Comparison of ENCODE assay signal across 12 cellular contexts in genomic region chr3:107633327-107634141, GRCh38.
DNase-seq lines count a peak whose midpoint lies in the region; ATAC-seq and TF ChIP-seq lines count a peak whose summit lies in the region.
"Had no signal": no experiment of that assay in that cellular context is flagged by ENCODE, and none has a peak within 500 bp of the region (broad histone marks: within the 10 kb centered on the region; RNA-seq: fewer than 3 reads in every experiment).

No MANE protein-coding gene starts in this region.

- TF ChIP-seq CTCF in HL-60 (IDR thresholded peaks at IDR 0.05; ENCODE audit: insufficient read depth, low read length), result no peak

- peak; percentile 37 to 47 for DNase-seq in HL-60 (ENCODE audit: low read depth in 1 of 2, low spot score in 1 of 2)
- DNase-seq in naive B cell, result peak; percentile 28
- DNase-seq in NCI-H1417 treated with DMSO at 0.1 percent for 48 hours (lab: John Stamatoyannopoulos, UW), result no peak
- DNase-seq in activated CD8-positive, alpha-beta memory T cell treated with anti-CD3 and anti-CD28 coated beads for 24 hours, result no peak
- no peak for DNase-seq in NCI-H1436 (lab: John Stamatoyannopoulos, UW)
- DNase-seq: activated CD4-positive, alpha-beta memory T cell treated with anti-CD3 and anti-CD28 coated beads, Interleukin-2, amount 10 ng/mL, durations not matched to agents 7 days and 5 days; NCI-H748 treated with DMSO at 0.1 percent for 48 hours; trophoblast cell had no signal

- peak overlapping the region; percentile 2 to 67 (median 24) for H3K27ac Mint-ChIP-seq in naive B cell
- H3K27ac Mint-ChIP-seq: activated CD4-positive, alpha-beta memory T cell treated with anti-CD3 and anti-CD28 coated beads, Interleukin-2, amount 10 ng/mL, durations not matched to agents 7 days and 5 days; dendritic cell treated with granulocyte-macrophage colony-stimulating factor and Interleukin-4, amounts not matched to agents 40 ng/mL and 50 ng/mL, for 4 days had no signal

- ATAC-seq in GM19043 (IDR thresholded peaks at IDR 0.05; ENCODE audit: low read depth, unreplicated experiment) (peak; percentile 96), HG02623 (IDR thresholded peaks at IDR 0.05; ENCODE audit: unreplicated experiment) (peak; percentile 93), naive B cell (ENCODE audit: low read depth in 2 of 2) (peak; percentile 88 to 93)

- H3K4me1 Mint-ChIP-seq in naive B cell, result peaks cover 32 to 44% (median 36%) of the 10 kb centered on the region in 3 donors

- no peaks in the 10 kb centered on the region for H3K27me3 Mint-ChIP-seq in naive B cell
- H3K27me3 Mint-ChIP-seq: activated CD4-positive, alpha-beta memory T cell treated with anti-CD3 and anti-CD28 coated beads, Interleukin-2, amount 10 ng/mL, durations not matched to agents 7 days and 5 days; dendritic cell treated with granulocyte-macrophage colony-stimulating factor and Interleukin-4, amounts not matched to agents 40 ng/mL and 50 ng/mL, for 4 days had no signal

- peak overlapping the region; percentile 80 for H3K27ac ChIP-seq in HL-60 (replicated peaks)
- H3K27ac ChIP-seq: skin epidermis had no signal

- H3K9me3 Mint-ChIP-seq in naive B cell, result no peaks in the 10 kb centered on the region
- H3K9me3 Mint-ChIP-seq: activated CD4-positive, alpha-beta memory T cell treated with anti-CD3 and anti-CD28 coated beads, Interleukin-2, amount 10 ng/mL, durations not matched to agents 7 days and 5 days; dendritic cell treated with granulocyte-macrophage colony-stimulating factor and Interleukin-4, amounts not matched to agents 40 ng/mL and 50 ng/mL, for 4 days had no signal

- H3K27me3 ChIP-seq in HL-60 (ENCODE audit: insufficient read depth, poor library complexity, severe bottlenecking), result no peaks in the 10 kb centered on the region

- no peaks in the 10 kb centered on the region for H3K36me3 Mint-ChIP-seq in naive B cell

- H3K4me3 ChIP-seq in HL-60 (replicated peaks; ENCODE audit: insufficient read depth, low read length), result no peak overlapping the region
- H3K4me3 ChIP-seq: skin epidermis had no signal

- H3K4me3 Mint-ChIP-seq in naive B cell, result peak overlapping the region in 4 of 8 donors; percentile 0 to 54 (median 29)
- H3K4me3 Mint-ChIP-seq: activated CD4-positive, alpha-beta memory T cell treated with anti-CD3 and anti-CD28 coated beads, Interleukin-2, amount 10 ng/mL, durations not matched to agents 7 days and 5 days; dendritic cell treated with granulocyte-macrophage colony-stimulating factor and Interleukin-4, amounts not matched to agents 40 ng/mL and 50 ng/mL, for 4 days had no signal

Comparison
In these comparisons a context has a peak if more than half of its experiments do, and no peak if none do; other contexts are left out.
1. DNase-seq: peak in HL-60 (2 of 2) and naive B cell (single experiment); none in NCI-H1417 treated with DMSO at 0.1 percent for 48 hours (single experiment), activated CD8-positive, alpha-beta memory T cell treated with anti-CD3 and anti-CD28 coated beads for 24 hours (single experiment) and NCI-H1436 (single experiment).
2. Peak in every context shown above with its lines, with median percentiles within 50 percentile points of each other: ATAC-seq.